ENCODE assay signal across 8 cellular contexts in the genomic region with DNA sequence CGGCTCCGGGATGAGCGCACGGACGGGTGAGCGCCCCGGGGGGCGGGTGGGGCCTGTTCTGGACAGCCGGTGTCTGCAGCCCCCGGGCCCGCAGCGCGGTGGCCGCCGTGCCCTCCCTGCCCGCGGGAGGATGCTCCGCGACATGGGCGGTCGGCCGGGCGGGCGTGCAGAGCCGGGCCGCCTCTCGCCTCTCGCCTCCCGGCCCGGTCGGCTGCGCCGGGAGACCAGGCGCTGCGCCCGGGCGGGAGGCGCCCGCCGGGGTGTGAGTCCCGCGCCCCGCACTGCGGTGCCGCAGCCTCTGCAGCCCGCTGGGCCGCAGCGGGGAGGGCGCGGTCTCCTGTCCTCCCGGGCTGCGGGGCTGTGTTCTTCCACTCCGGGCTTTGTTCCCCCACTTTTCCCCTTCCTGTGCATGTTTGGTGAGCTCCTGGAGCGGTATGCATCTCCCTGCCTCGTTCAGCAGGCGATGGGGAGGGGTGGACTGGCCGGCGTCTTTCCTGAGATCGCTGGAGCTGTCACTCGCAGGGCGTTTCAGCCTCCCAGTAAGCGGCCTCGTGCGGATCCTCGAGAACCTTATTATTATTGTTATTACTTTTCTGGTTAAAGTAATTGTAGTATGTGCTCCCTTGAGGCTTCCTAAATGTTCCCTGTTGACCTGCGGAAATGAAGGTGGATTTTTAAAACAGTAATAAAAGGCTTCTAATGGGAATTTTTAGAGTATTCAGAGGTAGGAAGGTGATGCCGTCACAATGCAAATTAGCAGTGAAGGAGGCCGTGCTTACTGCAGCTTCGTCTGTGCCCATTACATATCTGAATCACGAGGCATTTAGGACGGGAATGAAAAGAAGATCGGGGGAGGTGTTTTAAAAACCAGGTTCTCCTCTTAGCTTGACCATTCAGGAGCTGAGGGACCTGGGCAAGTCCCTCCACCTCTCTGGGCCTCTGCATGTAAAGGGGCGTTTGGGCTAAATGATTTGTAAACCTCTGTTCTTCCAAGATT. TPM values are rescaled to one million over a fixed set of nuclear protein-coding genes. Genes with fewer than 3 reads are reported as not detected.
DNase-seq lines count a peak whose midpoint lies in the region; ATAC-seq lines count a peak whose summit lies in the region.

No MANE protein-coding gene starts in this region.

- WGBS in iPS DF 6.9 (ENCODE audit: insufficient coverage, insufficient read length) = no CpG with 5 or more reads among the region's 73 CpGs

- intact Hi-C loops in activated CD4-positive, alpha-beta T cell treated with anti-CD3 and anti-CD28 coated beads, Interleukin-2, amount 10 ng/mL, durations not matched to agents 24 days and 14 days (cut with micrococcal nuclease) = loop anchor here (2.0 to 10.0 kb wide), 2 partner anchors 15 to 47 kb away; partner anchors contain the start of gene LYSMD2
- intact Hi-C loops in sciatic nerve (cut with DNase I) = no loop called here

- H3K36me3 ChIP-seq in iPS DF 6.9 (ENCODE audit: control insufficient read depth, insufficient read depth, low read length) = no peaks in the 10 kb centered on the region

- no peaks in the 10 kb centered on the region for H3K9me3 Mint-ChIP-seq in activated CD4-positive, alpha-beta T cell treated with anti-CD3 and anti-CD28 coated beads, Interleukin-2, amount 10 ng/mL, durations not matched to agents 24 days and 14 days

- peaks cover 16% of the 10 kb centered on the region for H3K4me1 Mint-ChIP-seq in activated CD4-positive, alpha-beta T cell treated with anti-CD3 and anti-CD28 coated beads, Interleukin-2, amount 10 ng/mL, durations not matched to agents 24 days and 14 days

- no peak overlapping the region for H3K27ac ChIP-seq in iPS DF 6.9 (ENCODE audit: low read length)

- peak; percentile 68 for DNase-seq in activated CD4-positive, alpha-beta T cell treated with anti-CD3 and anti-CD28 coated beads, Interleukin-2, amount 10 ng/mL, durations not matched to agents 24 days and 14 days
- DNase-seq in activated CD4-positive, alpha-beta T cell treated with anti-CD3 and anti-CD28 coated beads, Interleukin-2, amount 50 U/mL, for 4 hours = no peak
- DNase-seq in NCI-H2171 treated with DMSO at 0.1 percent for 48 hours (lab: John Stamatoyannopoulos, UW) (peak; percentile 64), anterior cingulate cortex (lab: John Stamatoyannopoulos, UW) (peak in 31 of 58 donors; percentile 14 to 73 (median 37)), iPS DF 6.9 (ENCODE audit: low read depth, low spot score) (no peak), sciatic nerve (ENCODE audit: low spot score) (peak; percentile 68), MV-4-11 (lab: John Stamatoyannopoulos, UW) (no peak)

- H3K27me3 ChIP-seq in iPS DF 6.9 (ENCODE audit: control insufficient read depth, insufficient read depth, low read length) = peaks cover 23% of the 10 kb centered on the region

- no peaks in the 10 kb centered on the region for H3K36me3 Mint-ChIP-seq in activated CD4-positive, alpha-beta T cell treated with anti-CD3 and anti-CD28 coated beads, Interleukin-2, amount 10 ng/mL, durations not matched to agents 24 days and 14 days (ENCODE audit: low read depth)

- peaks cover 1% of the 10 kb centered on the region; the same call in 1 of the 2 replicates for H3K4me1 ChIP-seq in iPS DF 6.9 (ENCODE audit: control insufficient read depth, insufficient read depth, low read length)

- peak; percentile 37 for ATAC-seq in HG02610 (IDR thresholded peaks at IDR 0.05; ENCODE audit: unreplicated experiment)
- ATAC-seq in sciatic nerve = peak; percentile 52

- peak overlapping the region; percentile 72 for H3K4me3 ChIP-seq in iPS DF 6.9 (ENCODE audit: low read length)

- H3K27ac Mint-ChIP-seq in activated CD4-positive, alpha-beta T cell treated with anti-CD3 and anti-CD28 coated beads, Interleukin-2, amount 10 ng/mL, durations not matched to agents 24 days and 14 days = no peak overlapping the region

- H3K4me3 Mint-ChIP-seq in activated CD4-positive, alpha-beta T cell treated with anti-CD3 and anti-CD28 coated beads, Interleukin-2, amount 10 ng/mL, durations not matched to agents 24 days and 14 days = peak overlapping the region; percentile 83

- H3K9me3 ChIP-seq in iPS DF 6.9 (ENCODE audit: control insufficient read depth, insufficient read depth, low read length) = no peaks in the 10 kb centered on the region

- H3K27me3 Mint-ChIP-seq in activated CD4-positive, alpha-beta T cell treated with anti-CD3 and anti-CD28 coated beads, Interleukin-2, amount 10 ng/mL, durations not matched to agents 24 days and 14 days = peaks cover 45% of the 10 kb centered on the region

RNA-seq across cellular contexts. Expression of gene TMOD2, which starts 0.6 kb away (rescaled TPM):
- 4.0 and 4.6 TPM in 2 replicates for total RNA-seq in activated CD4-positive, alpha-beta T cell treated with anti-CD3 and anti-CD28 coated beads, Interleukin-2, amount 10 ng/mL, durations not matched to agents 24 days and 14 days
- 148 TPM for total RNA-seq in sciatic nerve

RNA-seq across cellular contexts. Expression of gene LYSMD2, which starts 14.5 kb away (rescaled TPM):
- total RNA-seq in activated CD4-positive, alpha-beta T cell treated with anti-CD3 and anti-CD28 coated beads, Interleukin-2, amount 10 ng/mL, durations not matched to agents 24 days and 14 days = 15.4 and 15.5 TPM in 2 replicates
- 15.7 TPM for total RNA-seq in sciatic nerve

Comparison
In these comparisons a context has a peak if more than half of its experiments do, and no peak if none do; other contexts are left out.
1. DNase-seq: peak in activated CD4-positive, alpha-beta T cell treated with anti-CD3 and anti-CD28 coated beads, Interleukin-2, amount 10 ng/mL, durations not matched to agents 24 days and 14 days (single experiment), NCI-H2171 treated with DMSO at 0.1 percent for 48 hours (single experiment), anterior cingulate cortex (31 of 58) and sciatic nerve (single experiment); none in activated CD4-positive, alpha-beta T cell treated with anti-CD3 and anti-CD28 coated beads, Interleukin-2, amount 50 U/mL, for 4 hours (0 of 2), iPS DF 6.9 (single experiment) and MV-4-11 (single experiment).
2. RNA of gene TMOD2, which starts 0.6 kb away (total RNA-seq): 148 TPM in sciatic nerve (single experiment); 4.0 to 4.6 TPM in activated CD4-positive, alpha-beta T cell treated with anti-CD3 and anti-CD28 coated beads, Interleukin-2, amount 10 ng/mL, durations not matched to agents 24 days and 14 days; every median in the first group is over 10 times any median in the second.